Comparison of ENCODE assay signal across 18 cellular contexts in the genomic region with DNA sequence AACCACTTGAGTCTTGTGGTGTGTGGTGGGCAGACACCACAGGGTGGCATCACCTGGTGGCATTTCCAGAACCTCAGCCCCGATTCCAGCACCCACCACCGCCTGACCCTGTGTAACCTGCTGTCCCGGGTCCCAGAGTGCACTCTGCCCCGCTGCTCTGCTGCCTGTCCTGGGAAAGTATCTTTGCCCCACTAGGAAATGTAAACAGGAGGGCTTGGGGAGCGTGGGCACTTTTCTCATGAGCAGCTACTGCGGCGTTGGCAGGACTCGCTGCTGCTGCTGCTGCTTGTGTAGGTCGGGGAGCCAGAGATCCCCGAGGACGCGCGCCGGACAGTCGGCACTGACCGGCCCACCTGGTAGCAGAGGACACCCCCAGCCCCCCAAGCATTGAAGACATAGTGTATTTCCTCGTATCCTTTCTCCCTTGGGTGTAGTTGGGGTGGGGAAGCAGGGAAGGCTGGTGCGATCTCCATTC. TPM values are rescaled to one million over a fixed set of nuclear protein-coding genes. Genes with fewer than 3 reads are reported as not detected.
DNase-seq lines count a peak whose midpoint lies in the region; ATAC-seq and TF ChIP-seq lines count a peak whose summit lies in the region.
"Had no signal": no experiment of that assay in that cellular context is flagged by ENCODE, and none has a peak within 500 bp of the region (broad histone marks: within the 10 kb centered on the region; RNA-seq: fewer than 3 reads in every experiment).

No MANE protein-coding gene starts in this region.

- H3K4me3 Mint-ChIP-seq in activated CD8-positive, alpha-beta memory T cell treated with anti-CD3 and anti-CD28 coated beads, Interleukin-2, amount 10 ng/mL, durations not matched to agents 7 days and 5 days, result no peak overlapping the region
- H3K4me3 Mint-ChIP-seq in activated CD8-positive, alpha-beta T cell treated with anti-CD3 and anti-CD28 coated beads for 36 hours, result no peak overlapping the region
- H3K4me3 Mint-ChIP-seq in stimulated activated effector memory CD8-positive, alpha-beta T cell treated with anti-CD3 and anti-CD28 coated beads, Interleukin-12 subunit alpha, Interleukin-12 subunit beta, amount 100 ng/mL, for 72 hours, result no peak overlapping the region
- H3K4me3 Mint-ChIP-seq: activated B cell treated with CpG ODN at 0.5 μM for 24 hours; T-helper 2 cell treated with Interferon-gamma antibody and Interleukin-4, amounts not matched to agents 5 μg/mL and 100 μg/mL, for 36 hours had no signal

- no peaks in the 10 kb centered on the region for H3K27me3 ChIP-seq in foreskin keratinocyte
- H3K27me3 ChIP-seq: BLaER1 treated with 17β-estradiol and CSF1 and Interleukin-3, amounts not matched to agents 10 nM and 100 nM; neutrophil; thyroid gland had no signal

- TF ChIP-seq CTCF in activated CD8-positive, alpha-beta T cell treated with anti-CD3 and anti-CD28 coated beads for 36 hours (IDR thresholded peaks at IDR 0.05), result no peak
- TF ChIP-seq CTCF in foreskin keratinocyte (conservative IDR thresholded peaks at IDR 0.05), result no peak

- no peaks in the 10 kb centered on the region for H3K4me1 ChIP-seq in foreskin keratinocyte
- H3K4me1 ChIP-seq: thyroid gland had no signal

- no peaks in the 10 kb centered on the region for H3K9me3 Mint-ChIP-seq in activated CD8-positive, alpha-beta memory T cell treated with anti-CD3 and anti-CD28 coated beads, Interleukin-2, amount 10 ng/mL, durations not matched to agents 7 days and 5 days (ENCODE audit: low read depth)
- no peaks in the 10 kb centered on the region for H3K9me3 Mint-ChIP-seq in activated CD8-positive, alpha-beta T cell treated with anti-CD3 and anti-CD28 coated beads for 36 hours
- no peaks in the 10 kb centered on the region for H3K9me3 Mint-ChIP-seq in stimulated activated effector memory CD8-positive, alpha-beta T cell treated with anti-CD3 and anti-CD28 coated beads, Interleukin-12 subunit alpha, Interleukin-12 subunit beta, amount 100 ng/mL, for 72 hours
- H3K9me3 Mint-ChIP-seq: activated B cell treated with CpG ODN at 0.5 μM for 24 hours; T-helper 2 cell treated with Interferon-gamma antibody and Interleukin-4, amounts not matched to agents 5 μg/mL and 100 μg/mL, for 36 hours had no signal

- ATAC-seq in activated CD8-positive, alpha-beta memory T cell treated with anti-CD3 and anti-CD28 coated beads, Interleukin-2, amount 10 ng/mL, durations not matched to agents 7 days and 5 days, result no peak
- ATAC-seq in activated CD8-positive, alpha-beta T cell treated with anti-CD3 and anti-CD28 coated beads for 36 hours, result no peak
- ATAC-seq in stimulated activated effector memory CD8-positive, alpha-beta T cell treated with anti-CD3 and anti-CD28 coated beads, Interleukin-12 subunit alpha, Interleukin-12 subunit beta, amount 100 ng/mL, for 72 hours, result no peak
- ATAC-seq in foreskin keratinocyte, result no peak
- ATAC-seq in HG02885 (IDR thresholded peaks at IDR 0.05; ENCODE audit: poor library complexity, unreplicated experiment), result no peak
- ATAC-seq: left ventricle myocardium superior, mucosa of descending colon had no signal

- intact Hi-C loops in activated CD8-positive, alpha-beta T cell treated with anti-CD3 and anti-CD28 coated beads for 36 hours (cut with micrococcal nuclease), result no loop called here

- CTCF ChIA-PET in activated CD8-positive, alpha-beta memory T cell treated with anti-CD3 and anti-CD28 coated beads, Interleukin-2, amount 10 ng/mL, durations not matched to agents 7 days and 5 days (lab: Charles Lee), result no interaction called here
- CTCF ChIA-PET in activated CD8-positive, alpha-beta T cell treated with anti-CD3 and anti-CD28 coated beads for 36 hours (lab: Charles Lee), result no interaction called here

- no peaks in the 10 kb centered on the region for H3K27me3 Mint-ChIP-seq in activated CD8-positive, alpha-beta memory T cell treated with anti-CD3 and anti-CD28 coated beads, Interleukin-2, amount 10 ng/mL, durations not matched to agents 7 days and 5 days
- no peaks in the 10 kb centered on the region for H3K27me3 Mint-ChIP-seq in activated CD8-positive, alpha-beta T cell treated with anti-CD3 and anti-CD28 coated beads for 36 hours
- H3K27me3 Mint-ChIP-seq: activated B cell treated with CpG ODN at 0.5 μM for 24 hours had no signal

- H3K27ac ChIP-seq in foreskin keratinocyte, result no peak overlapping the region
- H3K27ac ChIP-seq: neutrophil, thyroid gland had no signal

- peaks cover 18% of the 10 kb centered on the region for H3K4me1 Mint-ChIP-seq in activated CD8-positive, alpha-beta memory T cell treated with anti-CD3 and anti-CD28 coated beads, Interleukin-2, amount 10 ng/mL, durations not matched to agents 7 days and 5 days
- H3K4me1 Mint-ChIP-seq in activated CD8-positive, alpha-beta T cell treated with anti-CD3 and anti-CD28 coated beads for 36 hours (ENCODE audit: low read depth), result peaks cover 8% of the 10 kb centered on the region
- H3K4me1 Mint-ChIP-seq in stimulated activated effector memory CD8-positive, alpha-beta T cell treated with anti-CD3 and anti-CD28 coated beads, Interleukin-12 subunit alpha, Interleukin-12 subunit beta, amount 100 ng/mL, for 72 hours, result peaks cover 18% of the 10 kb centered on the region
- H3K4me1 Mint-ChIP-seq: activated B cell treated with CpG ODN at 0.5 μM for 24 hours had no signal

- no peak for DNase-seq in activated CD8-positive, alpha-beta memory T cell treated with anti-CD3 and anti-CD28 coated beads, Interleukin-2, amount 10 ng/mL, durations not matched to agents 7 days and 5 days
- no peak for DNase-seq in activated CD8-positive, alpha-beta memory T cell treated with anti-CD3 and anti-CD28 coated beads, Interleukin-2, amount 50 U/mL, for 4 hours
- DNase-seq in activated CD8-positive, alpha-beta T cell treated with anti-CD3 and anti-CD28 coated beads for 36 hours, result no peak
- DNase-seq in stimulated activated effector memory CD8-positive, alpha-beta T cell treated with anti-CD3 and anti-CD28 coated beads, Interleukin-12 subunit alpha, Interleukin-12 subunit beta, amount 100 ng/mL, for 72 hours (ENCODE audit: low spot score in 2 of 2), result no peak
- DNase-seq in foreskin keratinocyte, result no peak
- DNase-seq: activated B cell treated with CpG ODN at 0.5 μM for 24 hours; activated naive CD4-positive, alpha-beta T cell; anterior cingulate cortex; central memory CD4-positive, alpha-beta T cell; GF-D8; mucosa of descending colon; stimulated activated CD4-positive, alpha-beta T cell treated with anti-CD3 and anti-CD28 coated beads, Interleukin-12 subunit alpha, Interleukin-12 subunit beta, amount 100 ng/mL, for 4 hours; thyroid gland had no signal

- POLR2A ChIA-PET in activated CD8-positive, alpha-beta T cell treated with anti-CD3 and anti-CD28 coated beads for 36 hours (lab: Charles Lee), result interaction anchor here (0.7 to 1.7 kb wide), 2 partner anchors 36 to 240 kb away, joined by 3 to 7 read pairs; a partner anchor contains a TSS

- peaks cover 20% of the 10 kb centered on the region for H3K36me3 Mint-ChIP-seq in activated CD8-positive, alpha-beta memory T cell treated with anti-CD3 and anti-CD28 coated beads, Interleukin-2, amount 10 ng/mL, durations not matched to agents 7 days and 5 days
- H3K36me3 Mint-ChIP-seq in activated CD8-positive, alpha-beta T cell treated with anti-CD3 and anti-CD28 coated beads for 36 hours (ENCODE audit: low read depth), result peaks cover 23% of the 10 kb centered on the region
- H3K36me3 Mint-ChIP-seq in stimulated activated effector memory CD8-positive, alpha-beta T cell treated with anti-CD3 and anti-CD28 coated beads, Interleukin-12 subunit alpha, Interleukin-12 subunit beta, amount 100 ng/mL, for 72 hours, result peaks cover 55% of the 10 kb centered on the region

- H3K27ac Mint-ChIP-seq in activated CD8-positive, alpha-beta memory T cell treated with anti-CD3 and anti-CD28 coated beads, Interleukin-2, amount 10 ng/mL, durations not matched to agents 7 days and 5 days, result peak overlapping the region; percentile 45
- peak overlapping the region; percentile 20 for H3K27ac Mint-ChIP-seq in activated CD8-positive, alpha-beta T cell treated with anti-CD3 and anti-CD28 coated beads for 36 hours
- H3K27ac Mint-ChIP-seq in stimulated activated effector memory CD8-positive, alpha-beta T cell treated with anti-CD3 and anti-CD28 coated beads, Interleukin-12 subunit alpha, Interleukin-12 subunit beta, amount 100 ng/mL, for 72 hours, result peak overlapping the region; percentile 82
- H3K27ac Mint-ChIP-seq: activated B cell treated with CpG ODN at 0.5 μM for 24 hours; T-helper 2 cell treated with Interferon-gamma antibody and Interleukin-4, amounts not matched to agents 5 μg/mL and 100 μg/mL, for 36 hours had no signal

RNA-seq across cellular contexts. Expression of a gene that starts 13.4 kb away (rescaled TPM):
- 10 to 100 TPM; 79.9 to 95.5 TPM for total RNA-seq in activated CD8-positive, alpha-beta memory T cell treated with anti-CD3 and anti-CD28 coated beads, Interleukin-2, amount 10 ng/mL, durations not matched to agents 7 days and 5 days
- 10 to 100 TPM; 87.1 to 91.9 TPM for total RNA-seq in activated CD8-positive, alpha-beta T cell treated with anti-CD3 and anti-CD28 coated beads for 36 hours
- 74.9 and 86.9 TPM in 2 replicates for total RNA-seq in foreskin keratinocyte
- 98.3 and 112 TPM in 2 replicates for polyA plus RNA-seq in foreskin keratinocyte

RNA-seq across cellular contexts. Expression of a gene that starts 28.6 kb away (rescaled TPM):
- total RNA-seq in activated CD8-positive, alpha-beta memory T cell treated with anti-CD3 and anti-CD28 coated beads, Interleukin-2, amount 10 ng/mL, durations not matched to agents 7 days and 5 days, result 10 to 100 TPM; 26.3 to 28.0 TPM
- total RNA-seq in activated CD8-positive, alpha-beta T cell treated with anti-CD3 and anti-CD28 coated beads for 36 hours, result 10 to 100 TPM; 37.7 to 41.3 TPM
- total RNA-seq in foreskin keratinocyte, result 12.7 and 15.4 TPM in 2 replicates
- polyA plus RNA-seq in foreskin keratinocyte, result 11.6 and 14.4 TPM in 2 replicates

RNA-seq across cellular contexts. Expression of a gene that starts 35.7 kb away (rescaled TPM):
- 10 to 100 TPM; 91.4 to 95.3 TPM for total RNA-seq in activated CD8-positive, alpha-beta memory T cell treated with anti-CD3 and anti-CD28 coated beads, Interleukin-2, amount 10 ng/mL, durations not matched to agents 7 days and 5 days
- total RNA-seq in activated CD8-positive, alpha-beta T cell treated with anti-CD3 and anti-CD28 coated beads for 36 hours, result 10 to 100 TPM; 90.7 to 94.6 TPM
- total RNA-seq in foreskin keratinocyte, result 43.0 and 48.4 TPM in 2 replicates
- polyA plus RNA-seq in foreskin keratinocyte, result 53.9 and 59.1 TPM in 2 replicates

RNA-seq across cellular contexts. Expression of a gene that starts 36.3 kb away (rescaled TPM):
- total RNA-seq in activated CD8-positive, alpha-beta memory T cell treated with anti-CD3 and anti-CD28 coated beads, Interleukin-2, amount 10 ng/mL, durations not matched to agents 7 days and 5 days, result 10 to 100 TPM; 38.1 to 39.3 TPM
- 10 to 100 TPM; 45.1 to 48.9 TPM for total RNA-seq in activated CD8-positive, alpha-beta T cell treated with anti-CD3 and anti-CD28 coated beads for 36 hours
- total RNA-seq in foreskin keratinocyte, result 73.7 and 85.6 TPM in 2 replicates
- 72.4 and 74.7 TPM in 2 replicates for polyA plus RNA-seq in foreskin keratinocyte

Comparison
In these comparisons a context has a peak if more than half of its experiments do, and no peak if none do; other contexts are left out.
1. H3K27ac Mint-ChIP-seq: peak in every context shown above with its lines; median percentile 82 in stimulated activated effector memory CD8-positive, alpha-beta T cell treated with anti-CD3 and anti-CD28 coated beads, Interleukin-12 subunit alpha, Interleukin-12 subunit beta, amount 100 ng/mL, for 72 hours; 45 in activated CD8-positive, alpha-beta memory T cell treated with anti-CD3 and anti-CD28 coated beads, Interleukin-2, amount 10 ng/mL, durations not matched to agents 7 days and 5 days; 20 in activated CD8-positive, alpha-beta T cell treated with anti-CD3 and anti-CD28 coated beads for 36 hours.